ENCODE assay signal across 18 cellular contexts in the genomic region with DNA sequence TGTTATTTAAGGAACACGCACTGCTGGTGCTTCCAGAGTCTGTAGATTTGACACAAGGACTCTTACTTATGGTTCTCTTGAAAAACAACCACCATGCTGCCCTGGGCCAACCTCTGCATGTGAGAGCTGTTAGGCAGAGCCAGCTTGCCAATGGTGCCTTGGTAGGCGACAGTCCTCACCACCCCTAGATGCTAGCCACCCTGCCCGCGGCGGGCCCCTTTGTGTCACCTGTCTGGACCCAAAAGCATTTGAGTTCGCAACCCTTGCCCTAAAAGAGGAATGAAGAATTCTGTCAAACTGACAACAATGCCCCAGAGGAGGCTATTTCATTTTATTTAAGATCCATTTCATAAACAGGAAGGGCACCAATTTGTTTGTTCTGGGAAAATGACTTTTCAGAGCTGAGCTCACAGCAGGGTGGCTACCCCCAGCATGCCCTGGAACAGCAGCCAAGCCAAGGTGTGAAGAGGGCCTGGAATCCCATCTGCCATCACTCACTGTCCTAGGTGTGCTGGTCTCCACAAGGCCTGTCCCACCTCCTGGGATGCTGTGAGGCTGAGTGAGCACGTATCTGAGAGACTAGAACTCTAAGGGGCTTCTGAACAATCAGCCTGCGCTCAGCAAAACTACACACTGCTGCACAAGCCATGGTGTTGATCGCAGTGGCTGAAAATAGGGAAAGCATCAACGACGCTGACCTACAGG.
DNase-seq lines count a peak whose midpoint lies in the region; ATAC-seq and TF ChIP-seq lines count a peak whose summit lies in the region.
"Had no signal": no experiment of that assay in that cellular context is flagged by ENCODE, and none has a peak within 500 bp of the region (broad histone marks: within the 10 kb centered on the region; RNA-seq: fewer than 3 reads in every experiment).

No MANE protein-coding gene starts in this region.

- no peak overlapping the region for H3K4me3 Mint-ChIP-seq in activated naive CD4-positive, alpha-beta T cell treated with anti-CD3 and anti-CD28 coated beads, Interleukin-2, amount 10 ng/mL, durations not matched to agents 7 days and 5 days
- H3K4me3 Mint-ChIP-seq: CD8-positive, alpha-beta memory T cell; HFFc6 had no signal

- intact Hi-C loops in breast epithelium (cut with DNase I; ENCODE audit: low total_unique reads) (no loop called here), esophagus squamous epithelium (cut with DNase I) (no loop called here), posterior vena cava (cut with DNase I) (no loop called here)

- H3K27ac Mint-ChIP-seq in activated naive CD4-positive, alpha-beta T cell treated with anti-CD3 and anti-CD28 coated beads, Interleukin-2, amount 10 ng/mL, durations not matched to agents 7 days and 5 days, result no peak overlapping the region
- H3K27ac Mint-ChIP-seq: CD8-positive, alpha-beta memory T cell; HFFc6 had no signal

- no peak for TF ChIP-seq POLR2A in breast epithelium (IDR thresholded peaks at IDR 0.05)
- TF ChIP-seq POLR2A in esophagus squamous epithelium (IDR thresholded peaks at IDR 0.05), result no peak

- H3K4me1 ChIP-seq in breast epithelium, result no peaks in the 10 kb centered on the region
- H3K4me1 ChIP-seq in esophagus squamous epithelium, result peaks cover 0 to 38% (median 3%) of the 10 kb centered on the region in 3 donors
- H3K4me1 ChIP-seq: BLaER1, HAP-1 had no signal

- H3K9me3 Mint-ChIP-seq in activated naive CD4-positive, alpha-beta T cell treated with anti-CD3 and anti-CD28 coated beads, Interleukin-2, amount 10 ng/mL, durations not matched to agents 7 days and 5 days, result no peaks in the 10 kb centered on the region

- POLR2A ChIA-PET in HEK293T (lab: Yijun Ruan, JAX), result no interaction called here

- H3K36me3 ChIP-seq in breast epithelium (no peaks in the 10 kb centered on the region), esophagus squamous epithelium (no peaks in the 10 kb centered on the region)
- H3K36me3 ChIP-seq: BLaER1, HAP-1 had no signal

- no peaks in the 10 kb centered on the region for H3K36me3 Mint-ChIP-seq in activated naive CD4-positive, alpha-beta T cell treated with anti-CD3 and anti-CD28 coated beads, Interleukin-2, amount 10 ng/mL, durations not matched to agents 7 days and 5 days
- H3K36me3 Mint-ChIP-seq: CD8-positive, alpha-beta memory T cell had no signal

- in situ Hi-C loops in G401 (cut with HindIII; ENCODE audit: low sequenced_read_pairs), result no loop called here

- H3K27me3 ChIP-seq in breast epithelium (no peaks in the 10 kb centered on the region), esophagus squamous epithelium (no peaks in the 10 kb centered on the region)

- no peak overlapping the region for H3K4me3 ChIP-seq in breast epithelium
- H3K4me3 ChIP-seq in esophagus squamous epithelium, result no peak overlapping the region
- H3K4me3 ChIP-seq: BLaER1, HAP-1, K562 had no signal

- peaks cover 4% of the 10 kb centered on the region for H3K27me3 Mint-ChIP-seq in activated naive CD4-positive, alpha-beta T cell treated with anti-CD3 and anti-CD28 coated beads, Interleukin-2, amount 10 ng/mL, durations not matched to agents 7 days and 5 days
- H3K27me3 Mint-ChIP-seq: CD8-positive, alpha-beta memory T cell had no signal

- H3K27ac ChIP-seq in breast epithelium (peak overlapping the region; percentile 19 to 40), esophagus squamous epithelium (peak overlapping the region; percentile 37 to 79 (median 74))
- H3K27ac ChIP-seq: BLaER1 had no signal

- H3K9me3 ChIP-seq in breast epithelium (no peaks in the 10 kb centered on the region), esophagus squamous epithelium (no peaks in the 10 kb centered on the region)
- H3K9me3 ChIP-seq: BLaER1, Caco-2, HAP-1 had no signal

- TF ChIP-seq CTCF in breast epithelium (IDR thresholded peaks at IDR 0.05) (no peak), esophagus squamous epithelium (IDR thresholded peaks at IDR 0.05) (no peak)

- H3K4me1 Mint-ChIP-seq in activated naive CD4-positive, alpha-beta T cell treated with anti-CD3 and anti-CD28 coated beads, Interleukin-2, amount 10 ng/mL, durations not matched to agents 7 days and 5 days, result no peaks in the 10 kb centered on the region
- H3K4me1 Mint-ChIP-seq: CD8-positive, alpha-beta memory T cell had no signal

- ATAC-seq in GM19467 (IDR thresholded peaks at IDR 0.05; ENCODE audit: unreplicated experiment), result no peak
- ATAC-seq: K562 had no signal

- CTCF ChIA-PET in HEK293T (lab: Yijun Ruan, JAX), result no interaction called here
- CTCF ChIA-PET in activated naive CD4-positive, alpha-beta T cell treated with anti-CD3 and anti-CD28 coated beads, Interleukin-2, amount 10 ng/mL, durations not matched to agents 7 days and 5 days (lab: Charles Lee), result no interaction called here

- WGBS in esophagus squamous epithelium, 2 donors, result 77 to 91% methylated on average over 5 to 8 of the region's 11 CpGs

- DNase-seq in G401 (ENCODE audit: low spot score) (peak; percentile 34), breast epithelium (ENCODE audit: low spot score in 2 of 2) (no peak), esophagus squamous epithelium (lab: John Stamatoyannopoulos, UW) (no peak), posterior vena cava (ENCODE audit: low spot score) (peak; percentile 64), HEK293T (ENCODE audit: extremely low spot score) (no peak)
- no peak for DNase-seq in activated naive CD4-positive, alpha-beta T cell treated with anti-CD3 and anti-CD28 coated beads, Interleukin-2, amount 10 ng/mL, durations not matched to agents 7 days and 5 days
- DNase-seq: 8988T; AML-193; CD8-positive, alpha-beta memory T cell; DND-41; GF-D8; GOT3; HFFc6 had no signal

TF ChIP-seq in HEK293T, 16 proteins besides CTCF, POLR2A, EP300 and RAD21:
- TF ChIP-seq NFRKB (IDR thresholded peaks at IDR 0.05) (no peak), FOXM1 (IDR thresholded peaks at IDR 0.05; ENCODE audit: borderline replicate concordance) (no peak), TARDBP (IDR thresholded peaks at IDR 0.05) (no peak), PKNOX1 (IDR thresholded peaks at IDR 0.05) (no peak)

Comparison
In these comparisons a context has a peak if more than half of its experiments do, and no peak if none do; other contexts are left out.
1. DNase-seq: peak in G401 (single experiment) and posterior vena cava (single experiment); none in breast epithelium (0 of 2), esophagus squamous epithelium (single experiment), HEK293T (single experiment) and activated naive CD4-positive, alpha-beta T cell treated with anti-CD3 and anti-CD28 coated beads, Interleukin-2, amount 10 ng/mL, durations not matched to agents 7 days and 5 days (single experiment).